Comparison of ENCODE assay signal across 8 cellular contexts in the genomic region with DNA sequence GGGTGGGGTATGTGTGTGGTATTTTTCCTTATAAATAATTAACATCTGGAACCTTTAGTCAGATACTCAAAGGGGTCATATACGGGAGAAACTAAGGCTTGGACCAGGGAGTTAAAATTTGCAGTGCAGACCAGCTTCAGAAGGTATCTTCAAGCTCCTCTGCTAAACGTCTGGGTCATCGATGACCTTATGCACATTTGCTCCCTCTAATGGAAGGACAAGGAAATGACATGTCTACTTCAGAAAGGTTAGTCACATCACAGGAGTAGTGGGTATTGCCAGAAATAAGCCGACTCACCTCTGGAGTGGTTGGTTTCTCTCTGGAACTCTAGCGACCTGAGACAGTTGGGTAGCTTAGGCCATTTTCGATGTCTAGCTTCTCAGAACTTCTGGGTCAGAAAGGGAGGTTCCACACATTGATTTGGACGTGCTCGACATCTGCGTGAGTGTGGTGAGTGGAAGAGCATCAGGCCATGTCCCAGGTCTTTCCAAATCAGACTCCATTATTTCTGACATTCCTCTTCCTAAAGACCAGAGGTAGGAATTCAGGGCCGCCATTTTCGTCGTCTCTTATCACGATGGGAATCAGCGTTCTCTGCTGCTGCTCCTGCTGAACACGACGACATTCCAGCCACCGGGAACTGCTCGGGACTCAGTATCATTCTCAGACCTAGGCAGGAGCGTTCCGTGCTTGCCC. TPM values are rescaled to one million over a fixed set of nuclear protein-coding genes. Genes with fewer than 3 reads are reported as not detected.
A peak's percentile ranks its signal among the peaks of the same experiment; 100 is the strongest.
DNase-seq lines count a peak whose midpoint lies in the region; ATAC-seq and TF ChIP-seq lines count a peak whose summit lies in the region.

No MANE protein-coding gene starts in this region.

- intact Hi-C loops in gastrocnemius medialis (cut with DNase I; ENCODE audit: low total_unique reads), result loop anchor here (1.0 to 2.0 kb wide), 2 partner anchors 94 to 144 kb away; no protein-coding TSS in a partner anchor
- intact Hi-C loops in posterior cingulate gyrus (cut with DNase I), result loop anchor here (5.0 kb wide), 1 partner anchor 43 kb away; no protein-coding TSS in a partner anchor

- H3K27ac ChIP-seq in right atrium auricular region (no peak overlapping the region), gastrocnemius medialis (no peak overlapping the region)

- peaks cover 0 to 23% of the 10 kb centered on the region in 2 donors for H3K4me1 ChIP-seq in right atrium auricular region
- peaks cover 7 to 8% of the 10 kb centered on the region in 2 donors for H3K4me1 ChIP-seq in gastrocnemius medialis

- in situ Hi-C loops in gastrocnemius medialis (cut with MboI; ENCODE audit: low sequenced_read_pairs in 4 of 4), result loop anchor here (5.0 to 10.0 kb wide), 5 partner anchors 93 to 150 kb away; no protein-coding TSS in a partner anchor

- peak; percentile 46 for ATAC-seq in GM19023 (IDR thresholded peaks at IDR 0.05; ENCODE audit: unreplicated experiment)
- ATAC-seq in gastrocnemius medialis, result peak; percentile 75 to 77

- no peak overlapping the region for H3K4me3 ChIP-seq in right atrium auricular region
- no peak overlapping the region for H3K4me3 ChIP-seq in gastrocnemius medialis

- no peak for TF ChIP-seq POLR2A in gastrocnemius medialis (IDR thresholded peaks at IDR 0.05)

- no peaks in the 10 kb centered on the region for H3K36me3 ChIP-seq in right atrium auricular region
- H3K36me3 ChIP-seq in gastrocnemius medialis, result no peaks in the 10 kb centered on the region

- H3K27me3 ChIP-seq in right atrium auricular region (no peaks in the 10 kb centered on the region), gastrocnemius medialis (no peaks in the 10 kb centered on the region)

- TF ChIP-seq CTCF in right atrium auricular region (IDR thresholded peaks at IDR 0.05) (peak; percentile 52 to 78), gastrocnemius medialis (IDR thresholded peaks at IDR 0.05 in 4 of 5, conservative IDR thresholded peaks at IDR 0.05 in 1 of 5) (peak; percentile 64 to 78 (median 73))

- peak; percentile 96 for DNase-seq in COLO829 (ENCODE audit: low spot score)
- DNase-seq in HuH-7.5 (ENCODE audit: low spot score), result peak; percentile 57
- peak; percentile 89 for DNase-seq in NOMO-1 treated with DMSO at 0.1 percent for 48 hours (lab: John Stamatoyannopoulos, UW; ENCODE audit: unreplicated experiment)
- DNase-seq in amniotic epithelial cell (ENCODE audit: low read depth), result peak; percentile 84
- no peak for DNase-seq in right atrium auricular region (ENCODE audit: low spot score)
- DNase-seq in gastrocnemius medialis, result no peak
- no peak for DNase-seq in posterior cingulate gyrus

- H3K9me3 ChIP-seq in right atrium auricular region (no peaks in the 10 kb centered on the region), gastrocnemius medialis (no peaks in the 10 kb centered on the region)

RNA-seq across cellular contexts. Expression of a gene that starts 31.8 kb away (rescaled TPM):
- total RNA-seq in right atrium auricular region (1 to 10 TPM; 3.3 to 5.1 TPM), gastrocnemius medialis (10 to 100 TPM in 1 of 4 donors, 1 to 10 TPM in 3; 1.9 to 10.6 (median 4.5) TPM)

Comparison
In these comparisons a context has a peak if more than half of its experiments do, and no peak if none do; other contexts are left out.
1. DNase-seq: peak in COLO829 (single experiment), HuH-7.5 (single experiment), NOMO-1 treated with DMSO at 0.1 percent for 48 hours (single experiment) and amniotic epithelial cell (single experiment); none in right atrium auricular region (single experiment), gastrocnemius medialis (0 of 2) and posterior cingulate gyrus (0 of 10).